Comparison of ENCODE assay signal across 14 cellular contexts in genomic region chr20:56706867-56707360, GRCh38.
A peak's percentile ranks its signal among the peaks of the same experiment; 100 is the strongest.
DNase-seq lines count a peak whose midpoint lies in the region; ATAC-seq, FAIRE-seq and TF ChIP-seq lines count a peak whose summit lies in the region.
"Had no signal": no experiment of that assay in that cellular context is flagged by ENCODE, and none has a peak within 500 bp of the region (broad histone marks: within the 10 kb centered on the region; RNA-seq: fewer than 3 reads in every experiment).

No MANE protein-coding gene starts in this region.

- H3K9me3 Mint-ChIP-seq in MCF 10A (ENCODE audit: unreplicated experiment) (no peaks in the 10 kb centered on the region), endothelial cell (ENCODE audit: unreplicated experiment) (no peaks in the 10 kb centered on the region)
- H3K9me3 Mint-ChIP-seq in stimulated activated effector memory CD8-positive, alpha-beta T cell treated with anti-CD3 and anti-CD28 coated beads, Interleukin-12 subunit alpha, Interleukin-12 subunit beta, amount 100 ng/mL, for 72 hours: peaks cover 3% of the 10 kb centered on the region
- H3K9me3 Mint-ChIP-seq: HFFc6 had no signal

- CTCF ChIA-PET in MCF 10A (lab: Yijun Ruan, JAX): interaction anchor here (0.6 kb wide), 1 partner anchor 140 kb away, joined by 4 read pairs; no protein-coding TSS in a partner anchor

- H3K27ac Mint-ChIP-seq in MCF 10A (ENCODE audit: low read depth, unreplicated experiment) (no peak overlapping the region), endothelial cell (ENCODE audit: unreplicated experiment) (no peak overlapping the region)
- no peak overlapping the region for H3K27ac Mint-ChIP-seq in stimulated activated effector memory CD8-positive, alpha-beta T cell treated with anti-CD3 and anti-CD28 coated beads, Interleukin-12 subunit alpha, Interleukin-12 subunit beta, amount 100 ng/mL, for 72 hours
- H3K27ac Mint-ChIP-seq: CD8-positive, alpha-beta memory T cell; HFFc6 had no signal

- intact Hi-C loops in MCF 10A (cut with micrococcal nuclease): no loop called here

- H3K4me3 Mint-ChIP-seq in MCF 10A (ENCODE audit: unreplicated experiment) (no peak overlapping the region), endothelial cell (ENCODE audit: unreplicated experiment) (no peak overlapping the region)
- no peak overlapping the region for H3K4me3 Mint-ChIP-seq in stimulated activated effector memory CD8-positive, alpha-beta T cell treated with anti-CD3 and anti-CD28 coated beads, Interleukin-12 subunit alpha, Interleukin-12 subunit beta, amount 100 ng/mL, for 72 hours
- H3K4me3 Mint-ChIP-seq: CD8-positive, alpha-beta memory T cell; HFFc6 had no signal

- DNase-seq in A172 (ENCODE audit: low spot score) (peak; percentile 23), HTR-8/SVneo (ENCODE audit: insufficient read length, low spot score) (no peak), MCF 10A (ENCODE audit: unreplicated experiment) (peak; percentile 36), foreskin melanocyte (peak; percentile 24), dermis blood vessel endothelial cell (no peak), endothelial cell (ENCODE audit: low spot score) (no peak), hypothalamus (lab: John Stamatoyannopoulos, UW) (no peak)
- no peak for DNase-seq in stimulated activated effector memory CD8-positive, alpha-beta T cell treated with anti-CD3 and anti-CD28 coated beads, Interleukin-12 subunit alpha, Interleukin-12 subunit beta, amount 100 ng/mL, for 72 hours (ENCODE audit: low spot score in 2 of 2)
- DNase-seq: AML-193; CD8-positive, alpha-beta memory T cell; DMS53; GOT3; HFFc6 had no signal

- no TSS peak for BruUV-seq in MCF 10A (replicated peaks; lab: Mats Ljungman, UMichigan)

- H3K27me3 Mint-ChIP-seq in MCF 10A (ENCODE audit: insufficient read depth, unreplicated experiment) (no peaks in the 10 kb centered on the region), endothelial cell (ENCODE audit: unreplicated experiment) (peaks cover 6% of the 10 kb centered on the region)

- TF ChIP-seq CTCF in MCF 10A (IDR thresholded peaks at IDR 0.05; ENCODE audit: unreplicated experiment) (no peak), endothelial cell (IDR thresholded peaks at IDR 0.05; ENCODE audit: unreplicated experiment) (no peak)

- ATAC-seq in stimulated activated effector memory CD8-positive, alpha-beta T cell treated with anti-CD3 and anti-CD28 coated beads, Interleukin-12 subunit alpha, Interleukin-12 subunit beta, amount 100 ng/mL, for 72 hours: no peak

- no peaks in the 10 kb centered on the region for H3K36me3 Mint-ChIP-seq in MCF 10A (ENCODE audit: insufficient read depth, unreplicated experiment)
- H3K36me3 Mint-ChIP-seq in endothelial cell (ENCODE audit: low read depth, unreplicated experiment): peaks cover 2% of the 10 kb centered on the region
- H3K36me3 Mint-ChIP-seq in stimulated activated effector memory CD8-positive, alpha-beta T cell treated with anti-CD3 and anti-CD28 coated beads, Interleukin-12 subunit alpha, Interleukin-12 subunit beta, amount 100 ng/mL, for 72 hours: no peaks in the 10 kb centered on the region

- peak; percentile 85 for FAIRE-seq in HTR-8/SVneo (lab: Jason Lieb, UNC)
- FAIRE-seq: GM12891 had no signal

- H3K4me1 Mint-ChIP-seq in MCF 10A (ENCODE audit: insufficient read depth, unreplicated experiment) (peaks cover 10% of the 10 kb centered on the region), endothelial cell (ENCODE audit: unreplicated experiment) (no peaks in the 10 kb centered on the region)
- H3K4me1 Mint-ChIP-seq in stimulated activated effector memory CD8-positive, alpha-beta T cell treated with anti-CD3 and anti-CD28 coated beads, Interleukin-12 subunit alpha, Interleukin-12 subunit beta, amount 100 ng/mL, for 72 hours: no peaks in the 10 kb centered on the region
- H3K4me1 Mint-ChIP-seq: CD8-positive, alpha-beta memory T cell had no signal

- POLR2A ChIA-PET in MCF 10A (lab: Yijun Ruan, JAX): no interaction called here

Comparison
In these comparisons a context has a peak if more than half of its experiments do, and no peak if none do; other contexts are left out.
1. DNase-seq: peak in A172 (single experiment), MCF 10A (single experiment) and foreskin melanocyte (single experiment); none in HTR-8/SVneo (single experiment), dermis blood vessel endothelial cell (single experiment), endothelial cell (single experiment), stimulated activated effector memory CD8-positive, alpha-beta T cell treated with anti-CD3 and anti-CD28 coated beads, Interleukin-12 subunit alpha, Interleukin-12 subunit beta, amount 100 ng/mL, for 72 hours (0 of 2) and hypothalamus (0 of 51).